ENCODE assay signal across 11 cellular contexts in genomic region chr3:142853270-142854163, GRCh38. TPM values are rescaled to one million over a fixed set of nuclear protein-coding genes. Genes with fewer than 3 reads are reported as not detected.
A peak's percentile ranks its signal among the peaks of the same experiment; 100 is the strongest.
DNase-seq lines count a peak whose midpoint lies in the region; ATAC-seq, FAIRE-seq and TF ChIP-seq lines count a peak whose summit lies in the region.
"Had no signal": no experiment of that assay in that cellular context is flagged by ENCODE, and none has a peak within 500 bp of the region (broad histone marks: within the 10 kb centered on the region; RNA-seq: fewer than 3 reads in every experiment).

No MANE protein-coding gene starts in this region.

- H3K4me3 Mint-ChIP-seq in activated T-helper 2 cell treated with anti-CD3 and anti-CD28 coated beads, Interferon-gamma antibody, Interleukin-2, Interleukin-4, amounts not matched to agents 10 μg/mL and 5 μg/mL and 100 μg/mL, durations not matched to agents 14 hours and 24 hours and 36 hours (ENCODE audit: low read depth): no peak overlapping the region
- H3K4me3 Mint-ChIP-seq: mesothelial cell of epicardium had no signal

- FAIRE-seq in bronchial epithelial cell (lab: Jason Lieb, UNC): no peak

- H3K14ac ChIP-seq in neuronal stem cell (ENCODE audit: low read length): no peak overlapping the region

- no peak overlapping the region for H3K18ac ChIP-seq in neuronal stem cell (ENCODE audit: low read length)

- H3K27me3 Mint-ChIP-seq in activated T-helper 2 cell treated with anti-CD3 and anti-CD28 coated beads, Interferon-gamma antibody, Interleukin-2, Interleukin-4, amounts not matched to agents 10 μg/mL and 5 μg/mL and 100 μg/mL, durations not matched to agents 14 hours and 24 hours and 36 hours (ENCODE audit: low read depth): peaks cover 6% of the 10 kb centered on the region

- H3K4me1 ChIP-seq in right lobe of liver: peaks cover 0 to 32% (median 8%) of the 10 kb centered on the region in 4 donors
- H3K4me1 ChIP-seq in neuronal stem cell (ENCODE audit: control insufficient read depth in 2 of 2, insufficient read depth in 1 of 2, low read depth in 1 of 2, low read length in 2 of 2): peaks cover 1 to 2% of the 10 kb centered on the region in 2 donors

- H3K27ac ChIP-seq in right lobe of liver (peak overlapping the region in 1 of 3 donors; percentile 35), neuronal stem cell (replicated peaks; ENCODE audit: low read length) (no peak overlapping the region)

- ATAC-seq in right lobe of liver (peak; percentile 71 to 85 (median 78)), HG03175 (IDR thresholded peaks at IDR 0.05; ENCODE audit: unreplicated experiment) (no peak), GM18867 (IDR thresholded peaks at IDR 0.05; ENCODE audit: unreplicated experiment) (no peak)

- no peaks in the 10 kb centered on the region for H3K9me3 Mint-ChIP-seq in activated T-helper 2 cell treated with anti-CD3 and anti-CD28 coated beads, Interferon-gamma antibody, Interleukin-2, Interleukin-4, amounts not matched to agents 10 μg/mL and 5 μg/mL and 100 μg/mL, durations not matched to agents 14 hours and 24 hours and 36 hours
- H3K9me3 Mint-ChIP-seq: mesothelial cell of epicardium had no signal

- 0 out of 2 replicates have a peak, but pooled peaks have one; percentile 10 for TF ChIP-seq EP300 in Ishikawa (IDR thresholded peaks at IDR 0.05; ENCODE audit: borderline replicate concordance)

- TF ChIP-seq CTCF in bronchial epithelial cell (IDR thresholded peaks at IDR 0.05; ENCODE audit: insufficient read depth, low read length, severe bottlenecking) (no peak), right lobe of liver (IDR thresholded peaks at IDR 0.05) (no peak)

- no peak overlapping the region for H3K23ac ChIP-seq in neuronal stem cell (ENCODE audit: low read depth, low read length, poor library complexity)

- H3K36me3 ChIP-seq in bronchial epithelial cell (ENCODE audit: control insufficient read depth, insufficient read depth, low read length): no peaks in the 10 kb centered on the region
- H3K36me3 ChIP-seq in right lobe of liver: no peaks in the 10 kb centered on the region
- H3K36me3 ChIP-seq in neuronal stem cell (replicated peaks in 1 of 2; ENCODE audit: control insufficient read depth in 2 of 2, insufficient read depth in 2 of 2, low read length in 2 of 2): no peaks in the 10 kb centered on the region

- H3K27me3 ChIP-seq in bronchial epithelial cell (ENCODE audit: control insufficient read depth, insufficient read depth, low read length): peaks cover 2% of the 10 kb centered on the region
- no peaks in the 10 kb centered on the region for H3K27me3 ChIP-seq in right lobe of liver
- peaks cover 0 to 34% (median 0%) of the 10 kb centered on the region in 3 experiments for H3K27me3 ChIP-seq in neuronal stem cell (ENCODE audit: control insufficient read depth in 3 of 3, insufficient read depth in 3 of 3, low read depth in 1 of 3, low read length in 3 of 3)

- no peak for TF ChIP-seq POLR2A in right lobe of liver (IDR thresholded peaks at IDR 0.05)

- no peak for TF ChIP-seq RAD21 in Ishikawa (IDR thresholded peaks at IDR 0.05; ENCODE audit: low read depth)

- H3K9me3 ChIP-seq in right lobe of liver (no peaks in the 10 kb centered on the region), neuronal stem cell (replicated peaks in 1 of 2; ENCODE audit: control insufficient read depth in 2 of 2, insufficient read depth in 1 of 2, low read depth in 1 of 2, low read length in 2 of 2) (no peaks in the 10 kb centered on the region)

- no peak overlapping the region for H4K8ac ChIP-seq in neuronal stem cell (ENCODE audit: low read depth, low read length)

- no peaks in the 10 kb centered on the region for H3K36me3 Mint-ChIP-seq in activated T-helper 2 cell treated with anti-CD3 and anti-CD28 coated beads, Interferon-gamma antibody, Interleukin-2, Interleukin-4, amounts not matched to agents 10 μg/mL and 5 μg/mL and 100 μg/mL, durations not matched to agents 14 hours and 24 hours and 36 hours (ENCODE audit: low read depth)
- H3K36me3 Mint-ChIP-seq: mesothelial cell of epicardium had no signal

- H2BK120ac ChIP-seq in neuronal stem cell (ENCODE audit: low read depth, low read length): no peak overlapping the region

- no peak overlapping the region for H2BK5ac ChIP-seq in neuronal stem cell (ENCODE audit: low read length)

- H2AFZ ChIP-seq in neuronal stem cell (ENCODE audit: low read length): no peak overlapping the region

- H2BK12ac ChIP-seq in neuronal stem cell (ENCODE audit: low read length): no peak overlapping the region

- no peak overlapping the region for H2AK5ac ChIP-seq in neuronal stem cell (ENCODE audit: low read depth, low read length)

- no peak overlapping the region for H2BK15ac ChIP-seq in neuronal stem cell (ENCODE audit: low read length)

- H3K4ac ChIP-seq in neuronal stem cell (ENCODE audit: low read length): no peak overlapping the region

- H3K27ac Mint-ChIP-seq in activated T-helper 2 cell treated with anti-CD3 and anti-CD28 coated beads, Interferon-gamma antibody, Interleukin-2, Interleukin-4, amounts not matched to agents 10 μg/mL and 5 μg/mL and 100 μg/mL, durations not matched to agents 14 hours and 24 hours and 36 hours: no peak overlapping the region
- H3K27ac Mint-ChIP-seq: mesothelial cell of epicardium had no signal

- no peaks in the 10 kb centered on the region for H3K79me1 ChIP-seq in neuronal stem cell (ENCODE audit: low read depth, low read length)

- 19% methylated on average over 9 of the region's 10 CpGs for WGBS in right lobe of liver (ENCODE audit: insufficient coverage, low coverage, low lambda C conversion rate, missing lambda C conversion rate)
- no CpG with 5 or more reads among the region's 10 CpGs for WGBS in neuronal stem cell (ENCODE audit: extremely low coverage in 2 of 2, insufficient read length in 2 of 2, insufficient replicate concordance in 1 of 2), 2 donors

- no peak overlapping the region for H4K91ac ChIP-seq in neuronal stem cell (ENCODE audit: low read depth, low read length, poor library complexity)

- H3K4me1 Mint-ChIP-seq in activated T-helper 2 cell treated with anti-CD3 and anti-CD28 coated beads, Interferon-gamma antibody, Interleukin-2, Interleukin-4, amounts not matched to agents 10 μg/mL and 5 μg/mL and 100 μg/mL, durations not matched to agents 14 hours and 24 hours and 36 hours (ENCODE audit: low read depth): no peaks in the 10 kb centered on the region

- H3K4me2 ChIP-seq in neuronal stem cell (ENCODE audit: insufficient read depth, low read length, poor library complexity, severe bottlenecking): no peak overlapping the region

- no peak overlapping the region for H3K9ac ChIP-seq in neuronal stem cell (ENCODE audit: low read depth, low read length, poor library complexity)

- intact Hi-C loops in right lobe of liver (cut with DNase I): no loop called here
- intact Hi-C loops in activated T-helper 2 cell treated with anti-CD3 and anti-CD28 coated beads, Interferon-gamma antibody, Interleukin-2, Interleukin-4, amounts not matched to agents 10 μg/mL and 5 μg/mL and 100 μg/mL, durations not matched to agents 14 hours and 24 hours and 36 hours (cut with micrococcal nuclease): no loop called here

- DNase-seq in EH (ENCODE audit: low read depth): peak; percentile 60
- peak; percentile 92 for DNase-seq in bronchial epithelial cell (ENCODE audit: low read depth)
- DNase-seq in right lobe of liver: peak; percentile 78 to 88 (median 85)
- no peak for DNase-seq in neuronal stem cell (ENCODE audit: low spot score)
- no peak for DNase-seq in activated T-helper 2 cell treated with anti-CD3 and anti-CD28 coated beads, Interferon-gamma antibody, Interleukin-2, Interleukin-4, amounts not matched to agents 10 μg/mL and 5 μg/mL and 100 μg/mL, durations not matched to agents 14 hours and 24 hours and 36 hours (ENCODE audit: low spot score)
- DNase-seq: stimulated activated naive CD4-positive, alpha-beta T cell; T-helper 2 cell had no signal

- H3K4me3 ChIP-seq in bronchial epithelial cell (ENCODE audit: low read depth, low read length) (no peak overlapping the region), right lobe of liver (no peak overlapping the region), neuronal stem cell (ENCODE audit: low read length in 2 of 2) (no peak overlapping the region)

TF ChIP-seq in Ishikawa, 13 proteins besides CTCF, POLR2A, EP300 and RAD21:
- TF ChIP-seq NFIC (IDR thresholded peaks at IDR 0.05): peak; percentile 75
- TF ChIP-seq TCF12 (IDR thresholded peaks at IDR 0.05; ENCODE audit: low read depth): no peak
- TF ChIP-seq CEBPB (IDR thresholded peaks at IDR 0.05): peak; percentile 30; the same call in 1 of the 2 replicates
TF ChIP-seq in Ishikawa: peak in this region for 2.

RNA-seq across cellular contexts. Expression of gene PCOLCE2, which starts 35.4 kb away (rescaled TPM):
- total RNA-seq in bronchial epithelial cell (0.38 and 1.1 TPM in 2 replicates), right lobe of liver (1 to 10 TPM; 1.8 to 9.7 (median 3.8) TPM)
- 7.8 TPM for polyA plus RNA-seq in neuronal stem cell (2013, experiment 1 of 2)
- polyA plus RNA-seq in neuronal stem cell (2013, experiment 2 of 2): 8.6 TPM
- total RNA-seq in activated T-helper 2 cell treated with anti-CD3 and anti-CD28 coated beads, Interferon-gamma antibody, Interleukin-2, Interleukin-4, amounts not matched to agents 10 μg/mL and 5 μg/mL and 100 μg/mL, durations not matched to agents 14 hours and 24 hours and 36 hours: not detected in 2 replicates

Comparison
In these comparisons a context has a peak if more than half of its experiments do, and no peak if none do; other contexts are left out.
1. DNase-seq: peak in EH (single experiment), bronchial epithelial cell (single experiment) and right lobe of liver (3 of 3); none in neuronal stem cell (single experiment) and activated T-helper 2 cell treated with anti-CD3 and anti-CD28 coated beads, Interferon-gamma antibody, Interleukin-2, Interleukin-4, amounts not matched to agents 10 μg/mL and 5 μg/mL and 100 μg/mL, durations not matched to agents 14 hours and 24 hours and 36 hours (single experiment).
2. ATAC-seq: peak in right lobe of liver (4 of 4); none in HG03175 (single experiment) and GM18867 (single experiment).